In the genomic region with DNA sequence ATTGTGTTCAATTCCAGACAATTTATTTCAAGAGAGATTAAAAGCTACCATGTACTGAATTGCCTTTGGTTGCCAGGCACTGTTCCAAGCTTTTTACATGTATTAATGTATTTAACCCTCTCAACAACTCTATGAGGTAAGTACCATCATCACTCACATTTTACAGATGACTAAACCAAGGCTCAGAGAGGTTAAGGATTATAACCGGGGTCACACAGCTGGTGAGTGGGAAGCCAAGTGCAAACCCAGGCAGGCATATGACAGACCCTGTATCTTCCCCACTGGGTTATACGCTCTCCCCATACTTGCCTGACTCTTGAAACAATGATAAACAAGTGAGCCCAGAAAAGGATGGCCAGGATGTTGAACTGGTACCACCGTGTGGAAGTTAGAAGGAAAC, we compare ENCODE assay signal across 18 cellular contexts. TPM values are rescaled to one million over a fixed set of nuclear protein-coding genes. Genes with fewer than 3 reads are reported as not detected.
DNase-seq lines count a peak whose midpoint lies in the region; ATAC-seq, FAIRE-seq and TF ChIP-seq lines count a peak whose summit lies in the region.
"Had no signal": no experiment of that assay in that cellular context is flagged by ENCODE, and none has a peak within 500 bp of the region (broad histone marks: within the 10 kb centered on the region; RNA-seq: fewer than 3 reads in every experiment).

No MANE protein-coding gene starts in this region.

- 0 out of 2 replicates have a peak overlapping the region, but pooled peaks have one; percentile 55 for H3K14ac ChIP-seq in IMR-90 (replicated peaks; ENCODE audit: low read depth, low read length)

- no peak overlapping the region for H3K27ac ChIP-seq in HepG2 (ENCODE audit: extremely low read length, insufficient read depth, low read length)
- H3K27ac ChIP-seq in right lobe of liver, result no peak overlapping the region
- H3K27ac ChIP-seq in IMR-90 (ENCODE audit: insufficient read depth, low read length), result no peak overlapping the region
- H3K27ac ChIP-seq: C4-2B, KMS-11 had no signal

- peaks cover 92% of the 10 kb centered on the region for H3K4me1 Mint-ChIP-seq in nephron

- TF ChIP-seq EP300 in HepG2 (IDR thresholded peaks at IDR 0.05; ENCODE audit: low read depth in 2 of 2, low read length in 2 of 2) (no peak), HepG2 (CRISPR knock-in tag; IDR thresholded peaks at IDR 0.05; ENCODE audit: borderline replicate concordance) (no peak)

- H3K4me3 Mint-ChIP-seq in nephron, result peak overlapping the region in 2 of 3 experiments; percentile 2 to 17
- H3K4me3 Mint-ChIP-seq: CD4-positive, alpha-beta T cell had no signal

- H2AK5ac ChIP-seq in IMR-90 (ENCODE audit: low read depth, low read length), result peak overlapping the region; percentile 39; the same call in 1 of the 2 replicates

- H3K27me3 ChIP-seq in HepG2 (ENCODE audit: control insufficient read depth in 1 of 2, insufficient read depth in 2 of 2, low read length in 2 of 2) (no peaks in the 10 kb centered on the region), right lobe of liver (no peaks in the 10 kb centered on the region), IMR-90 (ENCODE audit: control insufficient read depth, insufficient read depth, low read length) (no peaks in the 10 kb centered on the region)

- H2AK9ac ChIP-seq in IMR-90 (replicated peaks; ENCODE audit: low read depth, low read length, poor library complexity), result no peak overlapping the region

- peaks cover 4% of the 10 kb centered on the region for H3K27me3 Mint-ChIP-seq in nephron (ENCODE audit: low read depth)
- H3K27me3 Mint-ChIP-seq: CD4-positive, alpha-beta T cell had no signal

- H3K36me3 Mint-ChIP-seq in nephron (ENCODE audit: low read depth), result no peaks in the 10 kb centered on the region

- H3K18ac ChIP-seq in IMR-90 (ENCODE audit: low read depth, low read length), result no peak overlapping the region

- intact Hi-C loops in HepG2 (cut with micrococcal nuclease; ENCODE audit: unreplicated experiment), result no loop called here
- intact Hi-C loops in right lobe of liver (cut with DNase I), result no loop called here
- intact Hi-C loops in IMR-90 (cut with micrococcal nuclease), result no loop called here

- no peak overlapping the region for H2BK20ac ChIP-seq in IMR-90 (ENCODE audit: low read depth, low read length)

- peaks cover 10% of the 10 kb centered on the region; the same call in 1 of the 2 replicates for H3K9me1 ChIP-seq in IMR-90 (ENCODE audit: insufficient read depth, low read length)

- dilution Hi-C loops in IMR-90 (cut with HindIII; ENCODE audit: low sequenced_read_pairs, unreplicated experiment), result no loop called here

- peak overlapping the region; percentile 66 to 73 (median 71) for H3K27ac Mint-ChIP-seq in nephron
- H3K27ac Mint-ChIP-seq: CD4-positive, alpha-beta T cell had no signal

- ATAC-seq in HepG2, result no peak
- no peak for ATAC-seq in right lobe of liver
- no peak for ATAC-seq in IMR-90 (ENCODE audit: low read depth)

- H4K5ac ChIP-seq in IMR-90 (ENCODE audit: low read depth, low read length), result no peak overlapping the region

- H4K20me1 ChIP-seq in HepG2 (ENCODE audit: insufficient read depth, low read length) (no peaks in the 10 kb centered on the region), IMR-90 (ENCODE audit: insufficient read depth, low read length) (no peaks in the 10 kb centered on the region)

- no peak overlapping the region for H3K4ac ChIP-seq in IMR-90 (ENCODE audit: low read depth, low read length)

- CTCF ChIA-PET in HepG2 (lab: Yijun Ruan, JAX; ENCODE audit: low intra/inter-chr PET ratio, low total read pairs), result no interaction called here
- CTCF ChIA-PET in IMR-90 (lab: Yijun Ruan, JAX), result interaction anchor here (0.7 to 1.7 kb wide), 4 partner anchors 14 to 20 kb away, joined by 3 to 5 read pairs (median 3); no protein-coding TSS in a partner anchor

- no peaks in the 10 kb centered on the region for H3K79me1 ChIP-seq in IMR-90 (ENCODE audit: low read depth in 1 of 2, low read length in 2 of 2)

- POLR2A ChIA-PET in HepG2 (lab: Yijun Ruan, JAX), result no interaction called here
- POLR2A ChIA-PET in IMR-90 (lab: Charles Lee; ENCODE audit: unreplicated experiment), result no interaction called here

- H3K4me2 ChIP-seq in HepG2 (ENCODE audit: low read depth, low read length), result no peak overlapping the region
- H3K4me2 ChIP-seq in IMR-90 (ENCODE audit: low read depth, low read length), result no peak overlapping the region
- H3K4me2 ChIP-seq: KMS-11 had no signal

- no peak for FAIRE-seq in HepG2 (lab: Jason Lieb, UNC)
- FAIRE-seq: A204.1, D721Med, G401.6, GM12891, GM18507, HTR-8/SVneo had no signal

- no peak overlapping the region for H2BK120ac ChIP-seq in IMR-90 (ENCODE audit: low read depth, low read length)

- no peaks in the 10 kb centered on the region for H3K9me3 ChIP-seq in HepG2 (ENCODE audit: low read length)
- H3K9me3 ChIP-seq in right lobe of liver, result no peaks in the 10 kb centered on the region
- no peaks in the 10 kb centered on the region for H3K9me3 ChIP-seq in IMR-90 (ENCODE audit: control insufficient read depth, insufficient read depth, low read length)
- H3K9me3 ChIP-seq: Caco-2, HAP-1 had no signal

- TF ChIP-seq POLR2A in HepG2 (IDR thresholded peaks at IDR 0.05; ENCODE audit: insufficient read depth in 1 of 2, low read depth in 2 of 2, low read length in 2 of 2), result no peak
- no peak for TF ChIP-seq POLR2A in right lobe of liver (IDR thresholded peaks at IDR 0.05)
- TF ChIP-seq POLR2A in IMR-90 (IDR thresholded peaks at IDR 0.05; ENCODE audit: low read depth, low read length), result no peak
- no peak for TF ChIP-seq POLR2A in erythroblast (IDR thresholded peaks at IDR 0.05; ENCODE audit: low read length)

- no peak for TF ChIP-seq CTCF in HepG2 (CRISPR knock-in tag; IDR thresholded peaks at IDR 0.05)
- TF ChIP-seq CTCF in right lobe of liver (IDR thresholded peaks at IDR 0.05), result no peak
- no peak for TF ChIP-seq CTCF in IMR-90 (conservative IDR thresholded peaks at IDR 0.05; ENCODE audit: low read depth, low read length)
- TF ChIP-seq CTCF in nephron (IDR thresholded peaks at IDR 0.05; ENCODE audit: unreplicated experiment in 3 of 3), result no peak
- TF ChIP-seq CTCF in GM13976 (IDR thresholded peaks at IDR 0.05; ENCODE audit: borderline replicate concordance, control extremely low read depth, extremely low read depth, insufficient read depth, missing control alignments), result no peak

- no peak overlapping the region for H3K56ac ChIP-seq in IMR-90 (ENCODE audit: extremely low read depth, insufficient read depth, low read length)

- peaks cover 0 to 1% of the 10 kb centered on the region in 2 experiments; a peak in 1 of 5 replicates for H3K36me3 ChIP-seq in HepG2 (replicated peaks in 1 of 2; ENCODE audit: control insufficient read depth in 1 of 2, insufficient read depth in 2 of 2, low read length in 2 of 2)
- H3K36me3 ChIP-seq in right lobe of liver, result no peaks in the 10 kb centered on the region
- no peaks in the 10 kb centered on the region for H3K36me3 ChIP-seq in IMR-90 (ENCODE audit: control insufficient read depth, insufficient read depth, low read length)
- H3K36me3 ChIP-seq: HAP-1 had no signal

- H4K8ac ChIP-seq in IMR-90 (ENCODE audit: low read depth in 2 of 2, low read length in 2 of 2), result no peak overlapping the region

- peaks cover 16% of the 10 kb centered on the region for H3K4me1 ChIP-seq in HepG2 (ENCODE audit: insufficient read depth, low read length)
- peaks cover 0 to 4% (median 0%) of the 10 kb centered on the region in 4 donors for H3K4me1 ChIP-seq in right lobe of liver
- H3K4me1 ChIP-seq in IMR-90 (ENCODE audit: control insufficient read depth, insufficient read depth, low read length), result peaks cover 38% of the 10 kb centered on the region
- H3K4me1 ChIP-seq: HAP-1 had no signal

- no peak for DNase-seq in HepG2 (ENCODE audit: low spot score)
- no peak for DNase-seq in right lobe of liver
- DNase-seq in IMR-90, result no peak
- DNase-seq in erythroblast (lab: John Stamatoyannopoulos, UW), result no peak
- DNase-seq in GM13976 (ENCODE audit: low spot score), result no peak
- DNase-seq: AML-193; Caco-2; CD4-positive, alpha-beta T cell had no signal

- TF ChIP-seq RAD21 in HepG2 (CRISPR knock-in tag; IDR thresholded peaks at IDR 0.05) (no peak), IMR-90 (IDR thresholded peaks at IDR 0.05; ENCODE audit: low read length) (no peak)

- H3K9me3 Mint-ChIP-seq in nephron, result no peaks in the 10 kb centered on the region
- H3K9me3 Mint-ChIP-seq: CD4-positive, alpha-beta T cell had no signal

- no peak overlapping the region for H2BK15ac ChIP-seq in IMR-90 (ENCODE audit: low read depth, low read length)

- no peaks in the 10 kb centered on the region for H3K79me2 ChIP-seq in HepG2 (ENCODE audit: insufficient read depth, low read length)

- in situ Hi-C loops in HepG2 (cut with HindIII; ENCODE audit: extremely low pct_ligation_motif_present, low pct_unique_long_range_greater_than_20kb) (no loop called here), IMR-90 (cut with MboI; ENCODE audit: low sequenced_read_pairs) (no loop called here), GM13976 (cut with MboI; ENCODE audit: low sequenced_read_pairs, unreplicated experiment) (no loop called here)

- H4K91ac ChIP-seq in IMR-90 (ENCODE audit: insufficient read depth, low read depth, low read length), result no peak overlapping the region; the same call in 1 of the 2 replicates

- H2BK5ac ChIP-seq in IMR-90 (ENCODE audit: low read depth, low read length, poor library complexity, severe bottlenecking), result no peak overlapping the region

- no peak overlapping the region for H3K23ac ChIP-seq in IMR-90 (ENCODE audit: low read depth, low read length)

- WGBS in HepG2 (ENCODE audit: low lambda C conversion rate), result 98% methylated on average over 3 of the region's 3 CpGs
- 93% methylated on average over 2 of the region's 3 CpGs for WGBS in right lobe of liver (ENCODE audit: insufficient coverage, low coverage, low lambda C conversion rate, missing lambda C conversion rate)
- WGBS in IMR-90 (ENCODE audit: extremely low coverage in 2 of 2, insufficient read length in 1 of 2), 2 experiments, result no CpG with 5 or more reads among the region's 3 CpGs

- H3K4me3 ChIP-seq in HepG2 (replicated peaks in 1 of 3; ENCODE audit: insufficient read depth in 1 of 3, low read depth in 2 of 3, low read length in 3 of 3) (no peak overlapping the region), right lobe of liver (no peak overlapping the region), IMR-90 (ENCODE audit: insufficient read depth, low read depth, low read length) (no peak overlapping the region)
- H3K4me3 ChIP-seq: HAP-1 had no signal

- no peak overlapping the region for H3K9ac ChIP-seq in HepG2 (ENCODE audit: insufficient read depth, low read depth, low read length)
- no peak overlapping the region for H3K9ac ChIP-seq in IMR-90 (ENCODE audit: low read depth, low read length)
- H3K9ac ChIP-seq: KMS-11 had no signal

- no peak overlapping the region for H2AFZ ChIP-seq in HepG2 (ENCODE audit: low read length)
- H2AFZ ChIP-seq in IMR-90 (replicated peaks; ENCODE audit: low read length, poor library complexity), result no peak overlapping the region

- BruUV-seq in HepG2 (replicated peaks; lab: Mats Ljungman, UMichigan), result no TSS peak
- BruUV-seq in IMR-90 (replicated peaks; lab: Mats Ljungman, UMichigan), result no TSS peak

RNA-seq across cellular contexts. Expression of a gene that starts 16.5 kb away (rescaled TPM):
- total RNA-seq in HepG2 (2016; rRNA removed; fragmentation: Illumina TruSeq; extraction: Trizol) (10.8 and 11.4 TPM in 2 replicates), right lobe of liver (10 to 100 TPM; 16.6 to 31.1 (median 22.1) TPM), IMR-90 (2012; rRNA removed) (5.0 and 8.2 TPM in 2 replicates)
- total RNA-seq in HepG2 (2016; cell fraction: cytosol; rRNA removed; fragmentation: Illumina TruSeq; extraction: Trizol; ENCODE audit: low read depth), result 0.40 and 1.1 TPM in 2 replicates
- 7.3 and 13.7 TPM in 2 replicates for total RNA-seq in HepG2 (2016; cell fraction: insoluble cytoplasmic fraction; rRNA removed; fragmentation: Illumina TruSeq; extraction: Trizol)
- 3.9 and 4.0 TPM in 2 replicates for total RNA-seq in HepG2 (2016; cell fraction: membrane; rRNA removed; fragmentation: Illumina TruSeq; extraction: Trizol)
- 16.8 and 17.2 TPM in 2 replicates for total RNA-seq in HepG2 (2016; cell fraction: nucleus; rRNA removed; fragmentation: Illumina TruSeq; extraction: Trizol)
- polyA plus RNA-seq in HepG2 (2011; rRNA removed) (5.3 and 6.4 TPM in 2 replicates), IMR-90 (2012; rRNA removed) (19.9 and 20.6 TPM in 2 replicates)
- polyA plus RNA-seq in HepG2 (2011; cell fraction: cytosol; rRNA removed), result 2.2 TPM in 2 replicates
- 18.8 and 20.9 TPM in 2 replicates for polyA plus RNA-seq in HepG2 (2011; cell fraction: nucleus; rRNA removed)
- polyA plus RNA-seq in HepG2 (2012), result 6.1 and 6.4 TPM in 2 replicates
- 0.33 and 0.35 TPM in 2 replicates for polyA plus RNA-seq in HepG2 (2016; cell fraction: cytosol; fragmentation: Illumina TruSeq; extraction: Trizol; ENCODE audit: low read depth)
- polyA plus RNA-seq in HepG2 (2016; cell fraction: insoluble cytoplasmic fraction; fragmentation: Illumina TruSeq; extraction: Trizol; ENCODE audit: low read depth), result 5.7 and 9.8 TPM in 2 replicates
- polyA plus RNA-seq in HepG2 (2016; cell fraction: membrane; fragmentation: Illumina TruSeq; extraction: Trizol; ENCODE audit: low read depth), result 1.2 and 1.6 TPM in 2 replicates
- 24.1 and 24.3 TPM in 2 replicates for polyA plus RNA-seq in HepG2 (2016; cell fraction: nucleus; fragmentation: Illumina TruSeq; extraction: Trizol; ENCODE audit: insufficient read depth, low read depth)
- 5.2 and 11.2 TPM in 2 replicates for polyA minus RNA-seq in HepG2 (2011; rRNA and poly(A)+ RNA removed; ENCODE audit: low replicate concordance)
- polyA minus RNA-seq in HepG2 (2011; cell fraction: cytosol; rRNA and poly(A)+ RNA removed), result 3.2 and 7.6 TPM in 2 replicates
- 11.1 and 11.8 TPM in 2 replicates for polyA minus RNA-seq in HepG2 (2011; cell fraction: nucleus; rRNA and poly(A)+ RNA removed)
- 10.7 and 13.6 TPM in 2 replicates for polyA plus RNA-seq in IMR-90 (2012; cell fraction: cytosol; rRNA removed)
- 59.8 and 70.3 TPM in 2 replicates for polyA plus RNA-seq in IMR-90 (2012; cell fraction: nucleus; rRNA removed; ENCODE audit: low replicate concordance)
